ENCODE assay signal across 1 cellular context in genomic region chr2:39128919-39129391, GRCh38.
TF ChIP-seq lines count a peak whose summit lies in the region.

No MANE protein-coding gene starts in this region.

TF ChIP-seq in SK-N-SH, 30 proteins besides CTCF, POLR2A, EP300 and RAD21 (continued from another document):
- TF ChIP-seq, protein P1, sequence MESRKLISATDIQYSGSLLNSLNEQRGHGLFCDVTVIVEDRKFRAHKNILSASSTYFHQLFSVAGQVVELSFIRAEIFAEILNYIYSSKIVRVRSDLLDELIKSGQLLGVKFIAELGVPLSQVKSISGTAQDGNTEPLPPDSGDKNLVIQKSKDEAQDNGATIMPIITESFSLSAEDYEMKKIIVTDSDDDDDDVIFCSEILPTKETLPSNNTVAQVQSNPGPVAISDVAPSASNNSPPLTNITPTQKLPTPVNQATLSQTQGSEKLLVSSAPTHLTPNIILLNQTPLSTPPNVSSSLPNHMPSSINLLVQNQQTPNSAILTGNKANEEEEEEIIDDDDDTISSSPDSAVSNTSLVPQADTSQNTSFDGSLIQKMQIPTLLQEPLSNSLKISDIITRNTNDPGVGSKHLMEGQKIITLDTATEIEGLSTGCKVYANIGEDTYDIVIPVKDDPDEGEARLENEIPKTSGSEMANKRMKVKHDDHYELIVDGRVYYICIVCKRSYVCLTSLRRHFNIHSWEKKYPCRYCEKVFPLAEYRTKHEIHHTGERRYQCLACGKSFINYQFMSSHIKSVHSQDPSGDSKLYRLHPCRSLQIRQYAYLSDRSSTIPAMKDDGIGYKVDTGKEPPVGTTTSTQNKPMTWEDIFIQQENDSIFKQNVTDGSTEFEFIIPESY (IDR thresholded peaks at IDR 0.05; ENCODE audit: borderline replicate concordance, low read depth) = no peak
- TF ChIP-seq MEF2A (IDR thresholded peaks at IDR 0.05; ENCODE audit: borderline replicate concordance, low read depth) = no peak
- TF ChIP-seq GATA2 (CRISPR knock-in tag; IDR thresholded peaks at IDR 0.05) = no peak
- TF ChIP-seq POLR2AphosphoS5 (IDR thresholded peaks at IDR 0.05; ENCODE audit: low read depth, low read length) = no peak
